28 cellular contexts compared by ENCODE assay signal in genomic region chr6:126976263-126976797, GRCh38.
DNase-seq lines count a peak whose midpoint lies in the region; ATAC-seq and TF ChIP-seq lines count a peak whose summit lies in the region.
"Had no signal": no experiment of that assay in that cellular context is flagged by ENCODE, and none has a peak within 500 bp of the region (broad histone marks: within the 10 kb centered on the region; RNA-seq: fewer than 3 reads in every experiment).

No MANE protein-coding gene starts in this region.

- no peaks in the 10 kb centered on the region for H3K9me3 ChIP-seq in osteoblast (ENCODE audit: low read depth, low read length)
- H3K9me3 ChIP-seq in gastroesophageal sphincter, result no peaks in the 10 kb centered on the region
- H3K9me3 ChIP-seq in tibial artery, result no peaks in the 10 kb centered on the region
- H3K9me3 ChIP-seq: BE2C, HAP-1, MG63 had no signal

- H4K20me1 ChIP-seq in osteoblast (ENCODE audit: insufficient read depth, low read length), result no peaks in the 10 kb centered on the region

- 75 to 87% methylated on average over 2 of the region's 2 CpGs for WGBS in gastroesophageal sphincter (ENCODE audit: low coverage in 1 of 2), 2 donors

- intact Hi-C loops in tibial artery (cut with DNase I; ENCODE audit: low total_unique reads), result no loop called here

- POLR2A ChIA-PET in WTC11 (lab: Charles Lee), result no interaction called here

- H3K4me1 Mint-ChIP-seq in WTC11, result peaks cover 13% of the 10 kb centered on the region
- H3K4me1 Mint-ChIP-seq: CD14-positive monocyte; CD8-positive, alpha-beta memory T cell had no signal

- CTCF ChIA-PET in WTC11 (lab: Charles Lee), result no interaction called here

- H3K27me3 ChIP-seq in osteoblast (ENCODE audit: insufficient read depth, low read length) (no peaks in the 10 kb centered on the region), gastroesophageal sphincter (no peaks in the 10 kb centered on the region), tibial artery (no peaks in the 10 kb centered on the region)
- H3K27me3 ChIP-seq: BE2C, MG63 had no signal

- no peaks in the 10 kb centered on the region for H3K9me3 Mint-ChIP-seq in WTC11
- H3K9me3 Mint-ChIP-seq: CD8-positive, alpha-beta memory T cell had no signal

- H3K4me3 Mint-ChIP-seq in WTC11, result no peak overlapping the region
- H3K4me3 Mint-ChIP-seq: CD14-positive monocyte; CD8-positive, alpha-beta memory T cell had no signal

- H3K4me1 ChIP-seq in osteoblast (ENCODE audit: insufficient read depth, low read length) (no peaks in the 10 kb centered on the region), gastroesophageal sphincter (no peaks in the 10 kb centered on the region), tibial artery (no peaks in the 10 kb centered on the region)
- H3K4me1 ChIP-seq: BE2C, HAP-1 had no signal

- H3K36me3 ChIP-seq in osteoblast (ENCODE audit: insufficient read depth, low read length), result no peaks in the 10 kb centered on the region
- no peaks in the 10 kb centered on the region for H3K36me3 ChIP-seq in gastroesophageal sphincter
- no peaks in the 10 kb centered on the region for H3K36me3 ChIP-seq in tibial artery
- H3K36me3 ChIP-seq: BE2C, HAP-1, MG63 had no signal

- H3K27ac Mint-ChIP-seq in WTC11, result no peak overlapping the region
- H3K27ac Mint-ChIP-seq: CD8-positive, alpha-beta memory T cell had no signal

- peak; percentile 5 for DNase-seq in NCI-H748 (lab: John Stamatoyannopoulos, UW; ENCODE audit: unreplicated experiment)
- DNase-seq in NCI-H748 treated with DMSO at 0.1 percent for 48 hours (lab: John Stamatoyannopoulos, UW), result no peak
- DNase-seq in WTC11 (ENCODE audit: low spot score), result no peak
- DNase-seq in myocyte (ENCODE audit: low read depth), result peak; percentile 11
- no peak for DNase-seq in dermis blood vessel endothelial cell
- DNase-seq in osteoblast (ENCODE audit: insufficient read length, low spot score, missing footprints), result no peak
- no peak for DNase-seq in tibial artery
- DNase-seq: 8988T; ACHN; BE2C; Calu3; CD8-positive, alpha-beta memory T cell; DND-41; IMR-90; KG1; MG63; NCI-H1105 treated with DMSO at 0.1 percent for 48 hours; NCI-H146; NCI-H1930; NCI-H2107; NCI-H446 treated with DMSO at 0.1 percent for 48 hours; NCI-H526; NK-92 treated with Interleukin-12 subunit alpha and Interleukin-12 subunit beta, amount 100 ng/mL, for 24 hours; SHP77 treated with DMSO at 0.1 percent for 48 hours had no signal

- H2AFZ ChIP-seq in osteoblast (ENCODE audit: low read length), result no peak overlapping the region

- no peak overlapping the region for H3K4me2 ChIP-seq in osteoblast (ENCODE audit: insufficient read depth, low read length)

- H3K36me3 Mint-ChIP-seq in WTC11, result no peaks in the 10 kb centered on the region
- H3K36me3 Mint-ChIP-seq: CD14-positive monocyte; CD8-positive, alpha-beta memory T cell had no signal

- no peaks in the 10 kb centered on the region for H3K79me2 ChIP-seq in osteoblast (ENCODE audit: insufficient read depth, low read length)

- no peak for TF ChIP-seq POLR2A in gastroesophageal sphincter (IDR thresholded peaks at IDR 0.05)

- peak; percentile 82 for ATAC-seq in WTC11
- ATAC-seq in gastroesophageal sphincter, result no peak

- TF ChIP-seq CTCF in WTC11 (IDR thresholded peaks at IDR 0.05) (no peak), osteoblast (IDR thresholded peaks at IDR 0.05; ENCODE audit: extremely low read depth, low read depth, low read length) (no peak), gastroesophageal sphincter (IDR thresholded peaks at IDR 0.05) (no peak), tibial artery (IDR thresholded peaks at IDR 0.05) (no peak)

- TF ChIP-seq EP300 in gastroesophageal sphincter (IDR thresholded peaks at IDR 0.05), result no peak

- H3K4me3 ChIP-seq in osteoblast (ENCODE audit: insufficient read depth, low read length), result no peak overlapping the region
- H3K4me3 ChIP-seq in gastroesophageal sphincter, result no peak overlapping the region
- H3K4me3 ChIP-seq in tibial artery, result no peak overlapping the region
- H3K4me3 ChIP-seq: HAP-1, MG63, SK-N-MC had no signal

- H3K27ac ChIP-seq in osteoblast (ENCODE audit: low read depth, low read length) (no peak overlapping the region), gastroesophageal sphincter (no peak overlapping the region), tibial artery (no peak overlapping the region)
- H3K27ac ChIP-seq: SK-N-MC had no signal

- H3K27me3 Mint-ChIP-seq in WTC11 (ENCODE audit: low read depth), result no peaks in the 10 kb centered on the region; the same call in 1 of the 2 replicates
- H3K27me3 Mint-ChIP-seq: CD8-positive, alpha-beta memory T cell had no signal

TF ChIP-seq in WTC11, 78 proteins besides CTCF, POLR2A, EP300 and RAD21:
- TF ChIP-seq CREB1 (CRISPR knock-in tag; IDR thresholded peaks at IDR 0.05) (no peak), FOXP1 (CRISPR knock-in tag; IDR thresholded peaks at IDR 0.05; ENCODE audit: borderline replicate concordance) (no peak), ZNF396 (CRISPR knock-in tag; IDR thresholded peaks at IDR 0.05; ENCODE audit: borderline replicate concordance) (no peak), ATF6 (CRISPR knock-in tag; IDR thresholded peaks at IDR 0.05) (no peak), FOXK1 (CRISPR knock-in tag; IDR thresholded peaks at IDR 0.05) (no peak), NFATC4 (CRISPR knock-in tag; IDR thresholded peaks at IDR 0.05) (no peak), NR1H2 (CRISPR knock-in tag; IDR thresholded peaks at IDR 0.05) (no peak), USF1 (CRISPR knock-in tag; IDR thresholded peaks at IDR 0.05) (no peak), MLX (CRISPR knock-in tag; IDR thresholded peaks at IDR 0.05) (no peak), CBFB (CRISPR knock-in tag; IDR thresholded peaks at IDR 0.05; ENCODE audit: low read depth) (no peak)

Comparison
In these comparisons a context has a peak if more than half of its experiments do, and no peak if none do; other contexts are left out.
1. DNase-seq: peak in NCI-H748 (single experiment) and myocyte (single experiment); none in NCI-H748 treated with DMSO at 0.1 percent for 48 hours (single experiment), WTC11 (single experiment), dermis blood vessel endothelial cell (single experiment), osteoblast (single experiment) and tibial artery (0 of 2).